12 cellular contexts compared by ENCODE assay signal in genomic region chr17:45093444-45094110, GRCh38. TPM values are rescaled to one million over a fixed set of nuclear protein-coding genes. Genes with fewer than 3 reads are reported as not detected.
A peak's percentile ranks its signal among the peaks of the same experiment; 100 is the strongest.
DNase-seq lines count a peak whose midpoint lies in the region; FAIRE-seq and TF ChIP-seq lines count a peak whose summit lies in the region.
"Had no signal": no experiment of that assay in that cellular context is flagged by ENCODE, and none has a peak within 500 bp of the region (broad histone marks: within the 10 kb centered on the region; RNA-seq: fewer than 3 reads in every experiment).

No MANE protein-coding gene starts in this region.

- H3K4me1 ChIP-seq in ascending aorta = peaks cover 39 to 80% of the 10 kb centered on the region in 2 donors
- H3K4me1 ChIP-seq in left ventricle myocardium inferior = peaks cover 61% of the 10 kb centered on the region

- FAIRE-seq in urothelium cell line (lab: Jason Lieb, UNC) = no peak

- H3K36me3 ChIP-seq in ascending aorta = peaks cover 63 to 74% of the 10 kb centered on the region in 2 donors
- peaks cover 83% of the 10 kb centered on the region for H3K36me3 ChIP-seq in left ventricle myocardium inferior

- no peak overlapping the region for H3K4me3 ChIP-seq in AG10803 (ENCODE audit: low read length)
- H3K4me3 ChIP-seq in ascending aorta = peak overlapping the region in 1 of 2 donors; percentile 8
- peak overlapping the region; percentile 24 for H3K4me3 ChIP-seq in left ventricle myocardium inferior
- no peak overlapping the region for H3K4me3 ChIP-seq in retinal pigment epithelial cell (ENCODE audit: low read length)

- DNase-seq in AG10803 (ENCODE audit: low read depth) (peak; percentile 26), ascending aorta (ENCODE audit: low spot score in 2 of 2) (peak in 1 of 2 donors; percentile 75), left ventricle myocardium inferior (peak; percentile 43), retinal pigment epithelial cell (ENCODE audit: low read depth) (peak; percentile 39), NCI-H510A treated with DMSO at 0.1 percent for 48 hours (lab: John Stamatoyannopoulos, UW) (no peak), urothelium cell line (ENCODE audit: low spot score) (no peak), iPS-NIHi7 (ENCODE audit: extremely low spot score) (no peak), RKO (ENCODE audit: low spot score) (no peak)
- DNase-seq: activated CD4-positive, alpha-beta memory T cell treated with anti-CD3 and anti-CD28 coated beads, Interleukin-2, amount 10 ng/mL, durations not matched to agents 7 days and 5 days; immature natural killer cell; NCI-H1105; SHP77 had no signal

- H3K27me3 ChIP-seq in ascending aorta (no peaks in the 10 kb centered on the region), left ventricle myocardium inferior (ENCODE audit: low read depth) (no peaks in the 10 kb centered on the region)

- peak overlapping the region; percentile 87 to 94 for H3K27ac ChIP-seq in ascending aorta
- peak overlapping the region; percentile 92 for H3K27ac ChIP-seq in left ventricle myocardium inferior (replicated peaks)

- no peaks in the 10 kb centered on the region for H3K9me3 ChIP-seq in ascending aorta
- no peaks in the 10 kb centered on the region for H3K9me3 ChIP-seq in left ventricle myocardium inferior (replicated peaks)

- TF ChIP-seq CTCF in AG10803 (conservative IDR thresholded peaks at IDR 0.05; ENCODE audit: low read length) = 0 out of 2 replicates have a peak, but pooled peaks have one; percentile 9
- no peak for TF ChIP-seq CTCF in ascending aorta (IDR thresholded peaks at IDR 0.05)
- no peak for TF ChIP-seq CTCF in left ventricle myocardium inferior (IDR thresholded peaks at IDR 0.05; ENCODE audit: borderline replicate concordance)
- no peak for TF ChIP-seq CTCF in retinal pigment epithelial cell (conservative IDR thresholded peaks at IDR 0.05; ENCODE audit: low read depth, low read length)

- intact Hi-C loops in ascending aorta (cut with DNase I) = loop anchor here (1.0 kb wide), 1 partner anchor 32 kb away; the partner anchor contains the start of gene NMT1
- intact Hi-C loops in left ventricle myocardium inferior (cut with micrococcal nuclease) = no loop called here

RNA-seq across cellular contexts. Expression of gene NMT1, which starts 32.5 kb away (rescaled TPM):
- total RNA-seq in ascending aorta (89.7 TPM), left ventricle myocardium inferior (86.0 TPM)

RNA-seq across cellular contexts. Expression of gene PLCD3, which starts 38.7 kb away (rescaled TPM):
- total RNA-seq in ascending aorta (65.5 TPM), left ventricle myocardium inferior (146 TPM)

RNA-seq across cellular contexts. Expression of gene ACBD4, which starts 41.9 kb away (rescaled TPM):
- total RNA-seq in ascending aorta = 14.7 TPM
- total RNA-seq in left ventricle myocardium inferior = 6.4 TPM

RNA-seq across cellular contexts. Expression of gene DCAKD, which starts 42.1 kb away (rescaled TPM):
- total RNA-seq in ascending aorta (5.0 TPM), left ventricle myocardium inferior (25.9 TPM)

RNA-seq across cellular contexts. Expression of gene HEXIM1, which starts 54.7 kb away (rescaled TPM):
- total RNA-seq in ascending aorta = 23.7 TPM
- total RNA-seq in left ventricle myocardium inferior = 28.8 TPM

Comparison
In these comparisons a context has a peak if more than half of its experiments do, and no peak if none do; other contexts are left out.
1. DNase-seq: peak in AG10803 (single experiment), left ventricle myocardium inferior (single experiment) and retinal pigment epithelial cell (single experiment); none in NCI-H510A treated with DMSO at 0.1 percent for 48 hours (single experiment), urothelium cell line (single experiment), iPS-NIHi7 (single experiment) and RKO (single experiment).